ENCODE assay signal across 7 cellular contexts in genomic region chr14:75223664-75224154, GRCh38. TPM values are rescaled to one million over a fixed set of nuclear protein-coding genes. Genes with fewer than 3 reads are reported as not detected.
DNase-seq lines count a peak whose midpoint lies in the region; ATAC-seq and TF ChIP-seq lines count a peak whose summit lies in the region.

No MANE protein-coding gene starts in this region.

- peak overlapping the region; percentile 59 for H3K27ac ChIP-seq in HL-60 (replicated peaks)

- intact Hi-C loops in mucosa of descending colon (cut with DNase I, micrococcal nuclease) = no loop called here

- CTCF ChIA-PET in activated CD8-positive, alpha-beta T cell treated with anti-CD3 and anti-CD28 coated beads, Interleukin-2, amount 10 ng/mL, durations not matched to agents 7 days and 5 days (lab: Charles Lee) = interaction anchor here (1.2 kb wide), 1 partner anchor 14 kb away, joined by 3 read pairs; no protein-coding TSS in a partner anchor

- ATAC-seq in GM19372 (IDR thresholded peaks at IDR 0.05; ENCODE audit: low read depth, unreplicated experiment) = peak; percentile 58
- peak; percentile 50 for ATAC-seq in activated CD8-positive, alpha-beta T cell treated with anti-CD3 and anti-CD28 coated beads, Interleukin-2, amount 10 ng/mL, durations not matched to agents 7 days and 5 days
- ATAC-seq in mucosa of descending colon = peak; percentile 50

- peaks cover 27% of the 10 kb centered on the region for H3K4me1 Mint-ChIP-seq in activated CD8-positive, alpha-beta T cell treated with anti-CD3 and anti-CD28 coated beads, Interleukin-2, amount 10 ng/mL, durations not matched to agents 7 days and 5 days (ENCODE audit: low read depth)

- H3K4me3 ChIP-seq in HL-60 (replicated peaks; ENCODE audit: insufficient read depth, low read length) (no peak overlapping the region), mucosa of descending colon (no peak overlapping the region), BE2C (ENCODE audit: low read depth, low read length) (no peak overlapping the region)

- no peaks in the 10 kb centered on the region for H3K36me3 Mint-ChIP-seq in activated CD8-positive, alpha-beta T cell treated with anti-CD3 and anti-CD28 coated beads, Interleukin-2, amount 10 ng/mL, durations not matched to agents 7 days and 5 days (ENCODE audit: low read depth)

- H3K4me3 Mint-ChIP-seq in activated CD8-positive, alpha-beta T cell treated with anti-CD3 and anti-CD28 coated beads, Interleukin-2, amount 10 ng/mL, durations not matched to agents 7 days and 5 days = no peak overlapping the region

- no peak for TF ChIP-seq CTCF in HL-60 (IDR thresholded peaks at IDR 0.05; ENCODE audit: insufficient read depth, low read length)
- TF ChIP-seq CTCF in mucosa of descending colon (IDR thresholded peaks at IDR 0.05) = no peak
- no peak for TF ChIP-seq CTCF in BE2C (IDR thresholded peaks at IDR 0.05; ENCODE audit: low read depth, low read length)

- H3K9me3 Mint-ChIP-seq in activated CD8-positive, alpha-beta T cell treated with anti-CD3 and anti-CD28 coated beads, Interleukin-2, amount 10 ng/mL, durations not matched to agents 7 days and 5 days (ENCODE audit: insufficient read depth) = no peaks in the 10 kb centered on the region

- DNase-seq in HL-60 (ENCODE audit: low read depth in 1 of 2, low spot score in 1 of 2) (peak; percentile 72 to 78), mucosa of descending colon (peak in 1 of 3 donors; percentile 53), BE2C (no peak), NCI-H1048 (lab: John Stamatoyannopoulos, UW) (no peak), AG08396 (ENCODE audit: low spot score) (no peak)
- peak; percentile 40 for DNase-seq in activated CD8-positive, alpha-beta T cell treated with anti-CD3 and anti-CD28 coated beads, Interleukin-2, amount 10 ng/mL, durations not matched to agents 7 days and 5 days

- POLR2A ChIA-PET in activated CD8-positive, alpha-beta T cell treated with anti-CD3 and anti-CD28 coated beads, Interleukin-2, amount 10 ng/mL, durations not matched to agents 7 days and 5 days (lab: Charles Lee) = no interaction called here

- no peaks in the 10 kb centered on the region for H3K27me3 ChIP-seq in HL-60 (ENCODE audit: insufficient read depth, poor library complexity, severe bottlenecking)
- H3K27me3 ChIP-seq in BE2C = no peaks in the 10 kb centered on the region

- H3K4me1 ChIP-seq in mucosa of descending colon (ENCODE audit: low read depth) (peaks cover 4% of the 10 kb centered on the region), BE2C (no peaks in the 10 kb centered on the region)

- H3K9me3 ChIP-seq in mucosa of descending colon (no peaks in the 10 kb centered on the region), BE2C (no peaks in the 10 kb centered on the region)

- peaks cover 9% of the 10 kb centered on the region for H3K27me3 Mint-ChIP-seq in activated CD8-positive, alpha-beta T cell treated with anti-CD3 and anti-CD28 coated beads, Interleukin-2, amount 10 ng/mL, durations not matched to agents 7 days and 5 days (ENCODE audit: low read depth)

- peak overlapping the region; percentile 54 for H3K27ac Mint-ChIP-seq in activated CD8-positive, alpha-beta T cell treated with anti-CD3 and anti-CD28 coated beads, Interleukin-2, amount 10 ng/mL, durations not matched to agents 7 days and 5 days

- H3K36me3 ChIP-seq in mucosa of descending colon (ENCODE audit: low read depth) (no peaks in the 10 kb centered on the region), BE2C (no peaks in the 10 kb centered on the region)

RNA-seq across cellular contexts. Expression of gene TMED10, which starts 47.3 kb away (rescaled TPM):
- 100 to 1,000 TPM; 177 to 188 TPM for total RNA-seq in activated CD8-positive, alpha-beta T cell treated with anti-CD3 and anti-CD28 coated beads, Interleukin-2, amount 10 ng/mL, durations not matched to agents 7 days and 5 days
- total RNA-seq in mucosa of descending colon = 100 to 1,000 TPM; 223 to 411 (median 317) TPM
- polyA plus RNA-seq in BE2C (2012; ENCODE audit: insufficient read depth, insufficient read length, low read depth) = 153 TPM

RNA-seq across cellular contexts. Expression of gene FOS, which starts 54.9 kb away (rescaled TPM):
- 100 to 1,000 TPM; 201 to 219 TPM for total RNA-seq in activated CD8-positive, alpha-beta T cell treated with anti-CD3 and anti-CD28 coated beads, Interleukin-2, amount 10 ng/mL, durations not matched to agents 7 days and 5 days
- 100 to 1,000 TPM; 163 to 292 (median 243) TPM for total RNA-seq in mucosa of descending colon
- 5.2 TPM for polyA plus RNA-seq in BE2C (2012; ENCODE audit: insufficient read depth, insufficient read length, low read depth)

Comparison
In these comparisons a context has a peak if more than half of its experiments do, and no peak if none do; other contexts are left out.
1. DNase-seq: peak in HL-60 (2 of 2) and activated CD8-positive, alpha-beta T cell treated with anti-CD3 and anti-CD28 coated beads, Interleukin-2, amount 10 ng/mL, durations not matched to agents 7 days and 5 days (single experiment); none in BE2C (single experiment), NCI-H1048 (single experiment) and AG08396 (single experiment).
2. Peak in every context shown above with its lines, with median percentiles within 50 percentile points of each other: ATAC-seq.